ENCODE assay signal across 22 cellular contexts in genomic region chr4:131609039-131609438, GRCh38.
"Had no signal": no experiment of that assay in that cellular context is flagged by ENCODE, and none has a peak within 500 bp of the region (broad histone marks: within the 10 kb centered on the region; RNA-seq: fewer than 3 reads in every experiment).

No MANE protein-coding gene starts in this region.

- H3K4me3 Mint-ChIP-seq: endodermal cell; natural killer cell; neural crest cell; stimulated activated effector memory CD8-positive, alpha-beta T cell treated with anti-CD3 and anti-CD28 coated beads, Interleukin-12 subunit alpha, Interleukin-12 subunit beta, amount 100 ng/mL, for 72 hours; stimulated activated naive CD8-positive, alpha-beta T cell treated with anti-CD3 and anti-CD28 coated beads, Interleukin-15, amount 100 ng/mL, for 72 hours had no signal

- H3K27me3 Mint-ChIP-seq: stimulated activated naive CD8-positive, alpha-beta T cell treated with anti-CD3 and anti-CD28 coated beads, Interleukin-15, amount 100 ng/mL, for 72 hours had no signal

- DNase-seq: cerebellar nuclear complex; colonic mucosa; effector CD4-positive, alpha-beta T cell; endodermal cell; heart left ventricle; hippocampal formation; kidney glomerular epithelial cell; natural killer cell; psoas muscle; retina; right lobe of liver; stimulated activated CD4-positive, alpha-beta T cell treated with anti-CD3 and anti-CD28 coated beads, Interleukin-4, amount 100 ng/mL, for 1 hour; stimulated activated CD8-positive, alpha-beta memory T cell treated with anti-CD3 and anti-CD28 coated beads, Interleukin-4, amount 100 ng/mL, for 48 hours; stimulated activated naive CD8-positive, alpha-beta T cell treated with anti-CD3 and anti-CD28 coated beads, Interleukin-15, amount 100 ng/mL, for 72 hours; testis; upper lobe of right lung had no signal

- H3K9me3 ChIP-seq: colonic mucosa, heart left ventricle, psoas muscle, right lobe of liver, testis, tibial nerve, upper lobe of right lung, vagina had no signal

- H3K4me1 Mint-ChIP-seq: endodermal cell; natural killer cell; neural crest cell; stimulated activated effector memory CD8-positive, alpha-beta T cell treated with anti-CD3 and anti-CD28 coated beads, Interleukin-12 subunit alpha, Interleukin-12 subunit beta, amount 100 ng/mL, for 72 hours; stimulated activated naive CD8-positive, alpha-beta T cell treated with anti-CD3 and anti-CD28 coated beads, Interleukin-15, amount 100 ng/mL, for 72 hours had no signal

- H3K36me3 ChIP-seq: colonic mucosa, heart left ventricle, right lobe of liver, tibial nerve, upper lobe of right lung, vagina had no signal

- ATAC-seq: esophagus mucosa; heart left ventricle; natural killer cell; psoas muscle; right lobe of liver; stimulated activated effector memory CD8-positive, alpha-beta T cell treated with anti-CD3 and anti-CD28 coated beads, Interleukin-12 subunit alpha, Interleukin-12 subunit beta, amount 100 ng/mL, for 72 hours; stimulated activated naive CD8-positive, alpha-beta T cell treated with anti-CD3 and anti-CD28 coated beads, Interleukin-15, amount 100 ng/mL, for 72 hours; upper lobe of right lung had no signal

- H3K27me3 ChIP-seq: colonic mucosa, heart left ventricle, right lobe of liver, testis, tibial nerve, upper lobe of right lung, vagina had no signal

- H2AFZ ChIP-seq: parathyroid adenoma had no signal

- H3K4me1 ChIP-seq: colonic mucosa, heart left ventricle, parathyroid adenoma, psoas muscle, right lobe of liver, testis, tibial nerve, upper lobe of right lung, vagina had no signal

- H3K27ac Mint-ChIP-seq: endodermal cell; natural killer cell; stimulated activated effector memory CD8-positive, alpha-beta T cell treated with anti-CD3 and anti-CD28 coated beads, Interleukin-12 subunit alpha, Interleukin-12 subunit beta, amount 100 ng/mL, for 72 hours; stimulated activated naive CD8-positive, alpha-beta T cell treated with anti-CD3 and anti-CD28 coated beads, Interleukin-15, amount 100 ng/mL, for 72 hours had no signal

- H3K79me2 ChIP-seq: parathyroid adenoma had no signal

- H3K4me3 ChIP-seq: colonic mucosa, heart left ventricle, psoas muscle, right lobe of liver, testis, tibial nerve, upper lobe of right lung, vagina had no signal

- H3K36me3 Mint-ChIP-seq: natural killer cell; stimulated activated effector memory CD8-positive, alpha-beta T cell treated with anti-CD3 and anti-CD28 coated beads, Interleukin-12 subunit alpha, Interleukin-12 subunit beta, amount 100 ng/mL, for 72 hours had no signal

- H3K27ac ChIP-seq: colonic mucosa, heart left ventricle, parathyroid adenoma, psoas muscle, right lobe of liver, testis, tibial nerve, upper lobe of right lung, vagina had no signal

- H3K9me3 Mint-ChIP-seq: endodermal cell; neural crest cell; stimulated activated naive CD8-positive, alpha-beta T cell treated with anti-CD3 and anti-CD28 coated beads, Interleukin-15, amount 100 ng/mL, for 72 hours had no signal
